1 cellular context compared by ENCODE assay signal in the genomic region with DNA sequence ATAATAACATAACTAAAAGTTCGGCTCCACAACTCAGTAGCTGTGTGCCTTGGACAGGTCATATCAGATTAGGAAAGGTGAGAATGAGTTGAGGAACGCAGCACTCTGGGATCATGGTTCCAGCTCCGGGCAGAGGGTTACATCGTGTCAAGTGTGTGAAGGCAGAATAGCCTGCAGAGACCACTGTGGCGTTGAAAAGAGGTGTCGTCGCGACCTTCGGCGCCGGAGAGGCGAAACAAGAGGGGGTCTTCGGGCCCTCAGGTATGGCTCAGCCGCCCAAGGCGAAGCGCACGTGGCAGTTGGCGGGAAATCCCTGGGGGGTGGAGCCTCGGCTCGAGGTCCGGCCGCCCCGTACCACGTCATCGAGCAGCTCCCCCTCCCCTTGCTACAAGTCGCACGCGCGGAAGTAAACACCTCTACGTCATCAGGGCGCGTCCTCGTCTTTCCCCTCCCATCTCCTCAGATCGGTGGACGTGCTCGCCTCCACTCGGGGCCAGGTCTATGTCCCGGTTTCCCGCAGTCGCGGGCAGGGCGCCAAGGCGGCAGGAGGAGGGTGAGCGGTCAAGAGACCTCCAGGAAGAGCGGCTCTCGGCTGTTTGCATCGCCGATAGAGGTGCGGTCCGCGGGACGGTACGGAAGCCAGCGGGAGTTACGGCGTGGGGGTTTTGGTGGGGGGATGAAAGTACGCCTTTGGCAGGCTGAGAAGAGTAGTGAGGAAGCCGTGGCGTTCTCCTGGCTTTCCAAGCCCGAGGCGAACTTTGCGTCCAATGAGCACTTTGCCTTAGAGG.
TF ChIP-seq lines count a peak whose summit lies in the region.

A gene with protein sequence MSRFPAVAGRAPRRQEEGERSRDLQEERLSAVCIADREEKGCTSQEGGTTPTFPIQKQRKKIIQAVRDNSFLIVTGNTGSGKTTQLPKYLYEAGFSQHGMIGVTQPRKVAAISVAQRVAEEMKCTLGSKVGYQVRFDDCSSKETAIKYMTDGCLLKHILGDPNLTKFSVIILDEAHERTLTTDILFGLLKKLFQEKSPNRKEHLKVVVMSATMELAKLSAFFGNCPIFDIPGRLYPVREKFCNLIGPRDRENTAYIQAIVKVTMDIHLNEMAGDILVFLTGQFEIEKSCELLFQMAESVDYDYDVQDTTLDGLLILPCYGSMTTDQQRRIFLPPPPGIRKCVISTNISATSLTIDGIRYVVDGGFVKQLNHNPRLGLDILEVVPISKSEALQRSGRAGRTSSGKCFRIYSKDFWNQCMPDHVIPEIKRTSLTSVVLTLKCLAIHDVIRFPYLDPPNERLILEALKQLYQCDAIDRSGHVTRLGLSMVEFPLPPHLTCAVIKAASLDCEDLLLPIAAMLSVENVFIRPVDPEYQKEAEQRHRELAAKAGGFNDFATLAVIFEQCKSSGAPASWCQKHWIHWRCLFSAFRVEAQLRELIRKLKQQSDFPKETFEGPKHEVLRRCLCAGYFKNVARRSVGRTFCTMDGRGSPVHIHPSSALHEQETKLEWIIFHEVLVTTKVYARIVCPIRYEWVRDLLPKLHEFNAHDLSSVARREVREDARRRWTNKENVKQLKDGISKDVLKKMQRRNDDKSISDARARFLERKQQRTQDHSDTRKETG (plus strand): TSS at position 440 of the 788 bp plus-strand sequence. CDS start 62 bp downstream, at position 502.

TF ChIP-seq in HEK293, 187 proteins besides CTCF, POLR2A, EP300 and RAD21 (continued from another document and continues in another):
- TF ChIP-seq, protein P1, sequence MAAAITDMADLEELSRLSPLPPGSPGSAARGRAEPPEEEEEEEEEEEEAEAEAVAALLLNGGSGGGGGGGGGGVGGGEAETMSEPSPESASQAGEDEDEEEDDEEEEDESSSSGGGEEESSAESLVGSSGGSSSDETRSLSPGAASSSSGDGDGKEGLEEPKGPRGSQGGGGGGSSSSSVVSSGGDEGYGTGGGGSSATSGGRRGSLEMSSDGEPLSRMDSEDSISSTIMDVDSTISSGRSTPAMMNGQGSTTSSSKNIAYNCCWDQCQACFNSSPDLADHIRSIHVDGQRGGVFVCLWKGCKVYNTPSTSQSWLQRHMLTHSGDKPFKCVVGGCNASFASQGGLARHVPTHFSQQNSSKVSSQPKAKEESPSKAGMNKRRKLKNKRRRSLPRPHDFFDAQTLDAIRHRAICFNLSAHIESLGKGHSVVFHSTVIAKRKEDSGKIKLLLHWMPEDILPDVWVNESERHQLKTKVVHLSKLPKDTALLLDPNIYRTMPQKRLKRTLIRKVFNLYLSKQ (tag by site-specific recombination; IDR thresholded peaks at IDR 0.05; ENCODE audit: borderline replicate concordance): no peak
- TF ChIP-seq, protein P2, sequence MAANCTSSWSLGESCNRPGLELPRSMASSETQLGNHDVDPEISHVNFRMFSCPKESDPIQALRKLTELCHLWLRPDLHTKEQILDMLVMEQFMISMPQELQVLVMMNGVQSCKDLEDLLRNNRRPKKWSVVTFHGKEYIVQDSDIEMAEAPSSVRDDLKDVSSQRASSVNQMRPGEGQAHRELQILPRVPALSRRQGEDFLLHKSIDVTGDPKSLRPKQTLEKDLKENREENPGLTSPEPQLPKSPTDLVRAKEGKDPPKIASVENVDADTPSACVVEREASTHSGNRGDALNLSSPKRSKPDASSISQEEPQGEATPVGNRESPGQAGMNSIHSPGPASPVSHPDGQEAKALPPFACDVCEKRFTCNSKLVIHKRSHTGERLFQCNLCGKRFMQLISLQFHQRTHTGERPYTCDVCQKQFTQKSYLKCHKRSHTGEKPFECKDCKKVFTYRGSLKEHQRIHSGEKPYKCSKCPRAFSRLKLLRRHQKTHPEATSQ (tag by site-specific recombination; IDR thresholded peaks at IDR 0.05): no peak
- TF ChIP-seq ZNF266 (tag by site-specific recombination; IDR thresholded peaks at IDR 0.05; ENCODE audit: low read depth) (no peak), ZNF404 (tag by site-specific recombination; IDR thresholded peaks at IDR 0.05) (no peak), ZNF548 (tag by site-specific recombination; IDR thresholded peaks at IDR 0.05) (no peak), GLIS1 (tag by site-specific recombination; IDR thresholded peaks at IDR 0.05) (peak; percentile 62), YY2 (tag by site-specific recombination; IDR thresholded peaks at IDR 0.05) (0 out of 2 replicates have a peak, but pooled peaks have one; percentile 54), TCF7L2 (IDR thresholded peaks at IDR 0.05; ENCODE audit: borderline replicate concordance, low read depth, low read length) (no peak), SALL2 (tag by site-specific recombination; IDR thresholded peaks at IDR 0.05; ENCODE audit: borderline replicate concordance) (peak; percentile 62; the same call in 1 of the 2 replicates), ZNF501 (tag by site-specific recombination; IDR thresholded peaks at IDR 0.05) (peak; percentile 98), ZBTB48 (tag by site-specific recombination; IDR thresholded peaks at IDR 0.05) (peak; percentile 68), KLF10 (tag by site-specific recombination; IDR thresholded peaks at IDR 0.05) (peak; percentile 48), SP7 (tag by site-specific recombination; IDR thresholded peaks at IDR 0.05) (peak; percentile 93), ZNF2 (tag by site-specific recombination; IDR thresholded peaks at IDR 0.05) (peak; percentile 89), ZNF302 (tag by site-specific recombination; IDR thresholded peaks at IDR 0.05; ENCODE audit: low read depth) (peak; percentile 86), ZSCAN16 (tag by site-specific recombination; IDR thresholded peaks at IDR 0.05) (0 out of 2 replicates have a peak, but pooled peaks have one; percentile 17), MEIS1 (CRISPR knock-in tag; IDR thresholded peaks at IDR 0.05; ENCODE audit: borderline replicate concordance) (no peak), ZNF558 (tag by site-specific recombination; IDR thresholded peaks at IDR 0.05) (peak; percentile 56), HOXD13 (CRISPR knock-in tag; IDR thresholded peaks at IDR 0.05; ENCODE audit: borderline replicate concordance) (peak; percentile 79; the same call in 1 of the 2 replicates), ZNF621 (tag by site-specific recombination; IDR thresholded peaks at IDR 0.05) (no peak), ZNF530 (tag by site-specific recombination; IDR thresholded peaks at IDR 0.05; ENCODE audit: low read depth) (no peak), ZNF623 (tag by site-specific recombination; IDR thresholded peaks at IDR 0.05) (peak; percentile 3; the same call in 1 of the 2 replicates), ZNF791 (tag by site-specific recombination; IDR thresholded peaks at IDR 0.05) (no peak)
- TF ChIP-seq, protein P3, sequence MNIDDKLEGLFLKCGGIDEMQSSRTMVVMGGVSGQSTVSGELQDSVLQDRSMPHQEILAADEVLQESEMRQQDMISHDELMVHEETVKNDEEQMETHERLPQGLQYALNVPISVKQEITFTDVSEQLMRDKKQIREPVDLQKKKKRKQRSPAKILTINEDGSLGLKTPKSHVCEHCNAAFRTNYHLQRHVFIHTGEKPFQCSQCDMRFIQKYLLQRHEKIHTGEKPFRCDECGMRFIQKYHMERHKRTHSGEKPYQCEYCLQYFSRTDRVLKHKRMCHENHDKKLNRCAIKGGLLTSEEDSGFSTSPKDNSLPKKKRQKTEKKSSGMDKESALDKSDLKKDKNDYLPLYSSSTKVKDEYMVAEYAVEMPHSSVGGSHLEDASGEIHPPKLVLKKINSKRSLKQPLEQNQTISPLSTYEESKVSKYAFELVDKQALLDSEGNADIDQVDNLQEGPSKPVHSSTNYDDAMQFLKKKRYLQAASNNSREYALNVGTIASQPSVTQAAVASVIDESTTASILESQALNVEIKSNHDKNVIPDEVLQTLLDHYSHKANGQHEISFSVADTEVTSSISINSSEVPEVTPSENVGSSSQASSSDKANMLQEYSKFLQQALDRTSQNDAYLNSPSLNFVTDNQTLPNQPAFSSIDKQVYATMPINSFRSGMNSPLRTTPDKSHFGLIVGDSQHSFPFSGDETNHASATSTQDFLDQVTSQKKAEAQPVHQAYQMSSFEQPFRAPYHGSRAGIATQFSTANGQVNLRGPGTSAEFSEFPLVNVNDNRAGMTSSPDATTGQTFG (tag by site-specific recombination; IDR thresholded peaks at IDR 0.05; ENCODE audit: borderline replicate concordance): peak; percentile 56; the same call in 1 of the 2 replicates
- TF ChIP-seq, protein P4, sequence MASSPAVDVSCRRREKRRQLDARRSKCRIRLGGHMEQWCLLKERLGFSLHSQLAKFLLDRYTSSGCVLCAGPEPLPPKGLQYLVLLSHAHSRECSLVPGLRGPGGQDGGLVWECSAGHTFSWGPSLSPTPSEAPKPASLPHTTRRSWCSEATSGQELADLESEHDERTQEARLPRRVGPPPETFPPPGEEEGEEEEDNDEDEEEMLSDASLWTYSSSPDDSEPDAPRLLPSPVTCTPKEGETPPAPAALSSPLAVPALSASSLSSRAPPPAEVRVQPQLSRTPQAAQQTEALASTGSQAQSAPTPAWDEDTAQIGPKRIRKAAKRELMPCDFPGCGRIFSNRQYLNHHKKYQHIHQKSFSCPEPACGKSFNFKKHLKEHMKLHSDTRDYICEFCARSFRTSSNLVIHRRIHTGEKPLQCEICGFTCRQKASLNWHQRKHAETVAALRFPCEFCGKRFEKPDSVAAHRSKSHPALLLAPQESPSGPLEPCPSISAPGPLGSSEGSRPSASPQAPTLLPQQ (tag by site-specific recombination; IDR thresholded peaks at IDR 0.05): peak; percentile 93
- TF ChIP-seq, protein P5, sequence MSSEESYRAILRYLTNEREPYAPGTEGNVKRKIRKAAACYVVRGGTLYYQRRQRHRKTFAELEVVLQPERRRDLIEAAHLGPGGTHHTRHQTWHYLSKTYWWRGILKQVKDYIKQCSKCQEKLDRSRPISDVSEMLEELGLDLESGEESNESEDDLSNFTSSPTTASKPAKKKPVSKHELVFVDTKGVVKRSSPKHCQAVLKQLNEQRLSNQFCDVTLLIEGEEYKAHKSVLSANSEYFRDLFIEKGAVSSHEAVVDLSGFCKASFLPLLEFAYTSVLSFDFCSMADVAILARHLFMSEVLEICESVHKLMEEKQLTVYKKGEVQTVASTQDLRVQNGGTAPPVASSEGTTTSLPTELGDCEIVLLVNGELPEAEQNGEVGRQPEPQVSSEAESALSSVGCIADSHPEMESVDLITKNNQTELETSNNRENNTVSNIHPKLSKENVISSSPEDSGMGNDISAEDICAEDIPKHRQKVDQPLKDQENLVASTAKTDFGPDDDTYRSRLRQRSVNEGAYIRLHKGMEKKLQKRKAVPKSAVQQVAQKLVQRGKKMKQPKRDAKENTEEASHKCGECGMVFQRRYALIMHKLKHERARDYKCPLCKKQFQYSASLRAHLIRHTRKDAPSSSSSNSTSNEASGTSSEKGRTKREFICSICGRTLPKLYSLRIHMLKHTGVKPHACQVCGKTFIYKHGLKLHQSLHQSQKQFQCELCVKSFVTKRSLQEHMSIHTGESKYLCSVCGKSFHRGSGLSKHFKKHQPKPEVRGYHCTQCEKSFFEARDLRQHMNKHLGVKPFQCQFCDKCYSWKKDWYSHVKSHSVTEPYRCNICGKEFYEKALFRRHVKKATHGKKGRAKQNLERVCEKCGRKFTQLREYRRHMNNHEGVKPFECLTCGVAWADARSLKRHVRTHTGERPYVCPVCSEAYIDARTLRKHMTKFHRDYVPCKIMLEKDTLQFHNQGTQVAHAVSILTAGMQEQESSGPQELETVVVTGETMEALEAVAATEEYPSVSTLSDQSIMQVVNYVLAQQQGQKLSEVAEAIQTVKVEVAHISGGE (tag by site-specific recombination; conservative IDR thresholded peaks at IDR 0.05; ENCODE audit: low read depth): peak; percentile 44; the same call in 1 of the 2 replicates
- TF ChIP-seq, protein P6, sequence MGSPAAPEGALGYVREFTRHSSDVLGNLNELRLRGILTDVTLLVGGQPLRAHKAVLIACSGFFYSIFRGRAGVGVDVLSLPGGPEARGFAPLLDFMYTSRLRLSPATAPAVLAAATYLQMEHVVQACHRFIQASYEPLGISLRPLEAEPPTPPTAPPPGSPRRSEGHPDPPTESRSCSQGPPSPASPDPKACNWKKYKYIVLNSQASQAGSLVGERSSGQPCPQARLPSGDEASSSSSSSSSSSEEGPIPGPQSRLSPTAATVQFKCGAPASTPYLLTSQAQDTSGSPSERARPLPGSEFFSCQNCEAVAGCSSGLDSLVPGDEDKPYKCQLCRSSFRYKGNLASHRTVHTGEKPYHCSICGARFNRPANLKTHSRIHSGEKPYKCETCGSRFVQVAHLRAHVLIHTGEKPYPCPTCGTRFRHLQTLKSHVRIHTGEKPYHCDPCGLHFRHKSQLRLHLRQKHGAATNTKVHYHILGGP (tag by site-specific recombination; IDR thresholded peaks at IDR 0.05): peak; percentile 65; the same call in 1 of the 2 replicates
- TF ChIP-seq, protein P7, sequence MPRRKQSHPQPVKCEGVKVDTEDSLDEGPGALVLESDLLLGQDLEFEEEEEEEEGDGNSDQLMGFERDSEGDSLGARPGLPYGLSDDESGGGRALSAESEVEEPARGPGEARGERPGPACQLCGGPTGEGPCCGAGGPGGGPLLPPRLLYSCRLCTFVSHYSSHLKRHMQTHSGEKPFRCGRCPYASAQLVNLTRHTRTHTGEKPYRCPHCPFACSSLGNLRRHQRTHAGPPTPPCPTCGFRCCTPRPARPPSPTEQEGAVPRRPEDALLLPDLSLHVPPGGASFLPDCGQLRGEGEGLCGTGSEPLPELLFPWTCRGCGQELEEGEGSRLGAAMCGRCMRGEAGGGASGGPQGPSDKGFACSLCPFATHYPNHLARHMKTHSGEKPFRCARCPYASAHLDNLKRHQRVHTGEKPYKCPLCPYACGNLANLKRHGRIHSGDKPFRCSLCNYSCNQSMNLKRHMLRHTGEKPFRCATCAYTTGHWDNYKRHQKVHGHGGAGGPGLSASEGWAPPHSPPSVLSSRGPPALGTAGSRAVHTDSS (tag by site-specific recombination; IDR thresholded peaks at IDR 0.05): 0 out of 2 replicates have a peak, but pooled peaks have one; percentile 65
- TF ChIP-seq, protein P8, sequence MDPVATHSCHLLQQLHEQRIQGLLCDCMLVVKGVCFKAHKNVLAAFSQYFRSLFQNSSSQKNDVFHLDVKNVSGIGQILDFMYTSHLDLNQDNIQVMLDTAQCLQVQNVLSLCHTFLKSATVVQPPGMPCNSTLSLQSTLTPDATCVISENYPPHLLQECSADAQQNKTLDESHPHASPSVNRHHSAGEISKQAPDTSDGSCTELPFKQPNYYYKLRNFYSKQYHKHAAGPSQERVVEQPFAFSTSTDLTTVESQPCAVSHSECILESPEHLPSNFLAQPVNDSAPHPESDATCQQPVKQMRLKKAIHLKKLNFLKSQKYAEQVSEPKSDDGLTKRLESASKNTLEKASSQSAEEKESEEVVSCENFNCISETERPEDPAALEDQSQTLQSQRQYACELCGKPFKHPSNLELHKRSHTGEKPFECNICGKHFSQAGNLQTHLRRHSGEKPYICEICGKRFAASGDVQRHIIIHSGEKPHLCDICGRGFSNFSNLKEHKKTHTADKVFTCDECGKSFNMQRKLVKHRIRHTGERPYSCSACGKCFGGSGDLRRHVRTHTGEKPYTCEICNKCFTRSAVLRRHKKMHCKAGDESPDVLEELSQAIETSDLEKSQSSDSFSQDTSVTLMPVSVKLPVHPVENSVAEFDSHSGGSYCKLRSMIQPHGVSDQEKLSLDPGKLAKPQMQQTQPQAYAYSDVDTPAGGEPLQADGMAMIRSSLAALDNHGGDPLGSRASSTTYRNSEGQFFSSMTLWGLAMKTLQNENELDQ (tag by site-specific recombination; IDR thresholded peaks at IDR 0.05; ENCODE audit: low read depth): 0 out of 2 replicates have a peak, but pooled peaks have one; percentile 8
- TF ChIP-seq, protein P9, sequence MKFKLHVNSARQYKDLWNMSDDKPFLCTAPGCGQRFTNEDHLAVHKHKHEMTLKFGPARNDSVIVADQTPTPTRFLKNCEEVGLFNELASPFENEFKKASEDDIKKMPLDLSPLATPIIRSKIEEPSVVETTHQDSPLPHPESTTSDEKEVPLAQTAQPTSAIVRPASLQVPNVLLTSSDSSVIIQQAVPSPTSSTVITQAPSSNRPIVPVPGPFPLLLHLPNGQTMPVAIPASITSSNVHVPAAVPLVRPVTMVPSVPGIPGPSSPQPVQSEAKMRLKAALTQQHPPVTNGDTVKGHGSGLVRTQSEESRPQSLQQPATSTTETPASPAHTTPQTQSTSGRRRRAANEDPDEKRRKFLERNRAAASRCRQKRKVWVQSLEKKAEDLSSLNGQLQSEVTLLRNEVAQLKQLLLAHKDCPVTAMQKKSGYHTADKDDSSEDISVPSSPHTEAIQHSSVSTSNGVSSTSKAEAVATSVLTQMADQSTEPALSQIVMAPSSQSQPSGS (tag by site-specific recombination; IDR thresholded peaks at IDR 0.05; ENCODE audit: low read depth): peak; percentile 98
